1 cellular context compared by ENCODE assay signal in genomic region chr9:123266655-123267421, GRCh38.
TF ChIP-seq lines count a peak whose summit lies in the region.

No MANE protein-coding gene starts in this region.

TF ChIP-seq in GM12878, 131 proteins besides CTCF, POLR2A, EP300 and RAD21:
- TF ChIP-seq SREBF1 (IDR thresholded peaks at IDR 0.05; ENCODE audit: low read length), result no peak
- no peak for TF ChIP-seq ELK1 (IDR thresholded peaks at IDR 0.05; ENCODE audit: low read depth, low read length)
- no peak for TF ChIP-seq BCL11A (IDR thresholded peaks at IDR 0.05; ENCODE audit: low read depth, low read length)
- no peak for TF ChIP-seq BMI1 (IDR thresholded peaks at IDR 0.05; ENCODE audit: borderline replicate concordance)
- no peak for TF ChIP-seq BACH1 (IDR thresholded peaks at IDR 0.05; ENCODE audit: borderline replicate concordance)
- no peak for TF ChIP-seq ZBTB11 (CRISPR knock-in tag; IDR thresholded peaks at IDR 0.05)
- TF ChIP-seq PML (IDR thresholded peaks at IDR 0.05; ENCODE audit: low read length), result no peak
- TF ChIP-seq BRCA1 (IDR thresholded peaks at IDR 0.05; ENCODE audit: low read depth, low read length), result no peak
- TF ChIP-seq CHD1 (IDR thresholded peaks at IDR 0.05; ENCODE audit: low read depth, low read length), result no peak
- no peak for TF ChIP-seq ATF2 (IDR thresholded peaks at IDR 0.05; ENCODE audit: low read length)
- TF ChIP-seq PBX3 (IDR thresholded peaks at IDR 0.05; ENCODE audit: insufficient replicate concordance, low read depth, low read length), result no peak
- TF ChIP-seq JUND (IDR thresholded peaks at IDR 0.05; ENCODE audit: low read depth, low read length), result no peak
- TF ChIP-seq SPI1 (IDR thresholded peaks at IDR 0.05; ENCODE audit: borderline replicate concordance, insufficient read depth, low read depth, low read length), result no peak
- TF ChIP-seq NRF1 (conservative IDR thresholded peaks at IDR 0.05; ENCODE audit: low read depth, low read length), result no peak
- TF ChIP-seq TCF7 (IDR thresholded peaks at IDR 0.05; ENCODE audit: borderline replicate concordance), result no peak
- no peak for TF ChIP-seq BCL3 (IDR thresholded peaks at IDR 0.05; ENCODE audit: borderline replicate concordance, insufficient read depth, low read depth, low read length, poor library complexity, severe bottlenecking)
- no peak for TF ChIP-seq HDAC2 (IDR thresholded peaks at IDR 0.05)
